In the genomic region with DNA sequence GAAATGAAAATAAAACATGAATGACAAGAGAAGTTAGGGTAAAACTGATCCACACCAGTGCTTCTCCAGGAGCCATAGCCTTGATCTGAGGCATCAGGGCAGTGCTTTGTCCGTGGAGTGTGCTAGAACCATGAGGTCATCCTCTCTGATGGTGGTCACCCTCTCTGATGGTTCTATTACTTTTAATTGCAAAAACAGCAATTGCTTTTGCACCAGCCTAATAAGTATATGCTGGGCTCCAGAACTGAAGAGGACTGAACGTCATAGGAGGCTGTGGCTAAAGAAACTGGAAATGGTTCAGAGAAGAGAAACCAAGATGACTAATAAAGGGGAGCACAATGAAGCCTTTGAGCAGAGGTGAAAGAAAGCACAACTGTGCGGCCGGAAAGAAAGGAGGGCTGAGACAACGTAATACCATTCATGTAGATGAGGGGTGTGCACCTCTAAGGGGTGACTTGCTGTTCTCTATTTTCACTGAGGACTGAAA, we compare ENCODE assay signal across 8 cellular contexts. TPM values are rescaled to one million over a fixed set of nuclear protein-coding genes. Genes with fewer than 3 reads are reported as not detected.
DNase-seq lines count a peak whose midpoint lies in the region; ATAC-seq, FAIRE-seq and TF ChIP-seq lines count a peak whose summit lies in the region.

No MANE protein-coding gene starts in this region.

- intact Hi-C loops in activated naive CD4-positive, alpha-beta T cell treated with anti-CD3 and anti-CD28 coated beads for 36 hours (cut with micrococcal nuclease) = no loop called here
- intact Hi-C loops in ascending aorta (cut with DNase I) = no loop called here

- peak; percentile 93 for FAIRE-seq in GM12891 (lab: Jason Lieb, UNC)

- H3K9me3 ChIP-seq in ascending aorta = no peaks in the 10 kb centered on the region

- H3K36me3 Mint-ChIP-seq in activated naive CD4-positive, alpha-beta T cell treated with anti-CD3 and anti-CD28 coated beads for 36 hours (ENCODE audit: low read depth) = no peaks in the 10 kb centered on the region
- no peaks in the 10 kb centered on the region for H3K36me3 Mint-ChIP-seq in naive B cell

- H3K9me3 Mint-ChIP-seq in activated naive CD4-positive, alpha-beta T cell treated with anti-CD3 and anti-CD28 coated beads for 36 hours = no peaks in the 10 kb centered on the region
- no peaks in the 10 kb centered on the region for H3K9me3 Mint-ChIP-seq in naive B cell

- CTCF ChIA-PET in activated naive CD4-positive, alpha-beta T cell treated with anti-CD3 and anti-CD28 coated beads for 36 hours (lab: Charles Lee) = no interaction called here

- no peaks in the 10 kb centered on the region for H3K27me3 ChIP-seq in ascending aorta

- H3K4me1 ChIP-seq in ascending aorta = no peaks in the 10 kb centered on the region

- H3K27ac Mint-ChIP-seq in activated naive CD4-positive, alpha-beta T cell treated with anti-CD3 and anti-CD28 coated beads for 36 hours = no peak overlapping the region
- H3K27ac Mint-ChIP-seq in naive B cell = peak overlapping the region in 5 of 6 donors; percentile 23 to 88 (median 67)

- no peak for TF ChIP-seq CTCF in ascending aorta (IDR thresholded peaks at IDR 0.05)

- no peak overlapping the region for H3K4me3 Mint-ChIP-seq in activated naive CD4-positive, alpha-beta T cell treated with anti-CD3 and anti-CD28 coated beads for 36 hours
- peak overlapping the region in 3 of 8 donors; percentile 14 to 52 (median 41) for H3K4me3 Mint-ChIP-seq in naive B cell

- ATAC-seq in GM21786 (IDR thresholded peaks at IDR 0.05; ENCODE audit: unreplicated experiment) (peak; percentile 98), naive B cell (ENCODE audit: low read depth in 2 of 2) (peak; percentile 97 to 99)

- peaks cover 8% of the 10 kb centered on the region for H3K4me1 Mint-ChIP-seq in activated naive CD4-positive, alpha-beta T cell treated with anti-CD3 and anti-CD28 coated beads for 36 hours (ENCODE audit: low read depth)
- H3K4me1 Mint-ChIP-seq in naive B cell = peaks cover 5 to 25% (median 5%) of the 10 kb centered on the region in 3 donors

- no peaks in the 10 kb centered on the region for H3K36me3 ChIP-seq in ascending aorta

- H3K27ac ChIP-seq in ascending aorta = no peak overlapping the region

- no peak for TF ChIP-seq POLR2A in GM12891 (IDR thresholded peaks at IDR 0.05; ENCODE audit: low read depth, low read length)

- DNase-seq in GM12891 (ENCODE audit: insufficient read length, low spot score) (peak; percentile 55), NCI-H460 (ENCODE audit: extremely low read depth, low read depth) (peak; percentile 49), naive B cell (peak; percentile 65), NCI-H2081 (lab: John Stamatoyannopoulos, UW) (no peak), ascending aorta (ENCODE audit: low spot score in 2 of 2) (no peak), 8988T (no peak)
- DNase-seq in activated naive CD4-positive, alpha-beta T cell treated with anti-CD3 and anti-CD28 coated beads for 36 hours = peak; percentile 60

- peaks cover 2% of the 10 kb centered on the region for H3K27me3 Mint-ChIP-seq in activated naive CD4-positive, alpha-beta T cell treated with anti-CD3 and anti-CD28 coated beads for 36 hours (ENCODE audit: low read depth)
- peaks cover 0 to 4% (median under 1%) of the 10 kb centered on the region in 3 donors for H3K27me3 Mint-ChIP-seq in naive B cell

- no peak overlapping the region for H3K4me3 ChIP-seq in ascending aorta

TF ChIP-seq in GM12891, 5 proteins besides CTCF, POLR2A, EP300 and RAD21:
- no peak for TF ChIP-seq PAX5 (IDR thresholded peaks at IDR 0.05; ENCODE audit: insufficient read depth, low read length, severe bottlenecking)
- TF ChIP-seq POU2F2 (IDR thresholded peaks at IDR 0.05; ENCODE audit: low read depth, low read length) = 0 out of 2 replicates have a peak, but pooled peaks have one; percentile 26
- 0 out of 2 replicates have a peak, but pooled peaks have one; percentile 25 for TF ChIP-seq TAF1 (IDR thresholded peaks at IDR 0.05; ENCODE audit: low read depth, low read length)
- TF ChIP-seq SPI1 (IDR thresholded peaks at IDR 0.05; ENCODE audit: low read depth, low read length) = peak; percentile 76
- no peak for TF ChIP-seq POLR2AphosphoS5 (IDR thresholded peaks at IDR 0.05; ENCODE audit: low read depth, low read length)

RNA-seq across cellular contexts. Expression of gene TMEM154, which starts 17.0 kb away (rescaled TPM):
- polyA plus RNA-seq in GM12891 (2012; ENCODE audit: low read depth, missing spikeins) = 9.3 TPM
- total RNA-seq in NCI-H460 (2014; rRNA removed; shearing (Covaris generic)) = 3.5 and 4.2 TPM in 2 replicates
- polyA plus RNA-seq in NCI-H460 (2014; cell fraction: nucleus; rRNA removed) = 0.69 and 0.81 TPM in 2 replicates
- 10 to 100 TPM; 17.3 to 20.4 TPM for total RNA-seq in activated naive CD4-positive, alpha-beta T cell treated with anti-CD3 and anti-CD28 coated beads for 36 hours
- 100 to 1,000 TPM; 125 to 213 (median 155) TPM for polyA plus RNA-seq in naive B cell (ENCODE audit: low read depth in 6 of 6)
- total RNA-seq in ascending aorta = 1.4 TPM

Comparison
In these comparisons a context has a peak if more than half of its experiments do, and no peak if none do; other contexts are left out.
1. DNase-seq: peak in GM12891 (single experiment), NCI-H460 (single experiment), activated naive CD4-positive, alpha-beta T cell treated with anti-CD3 and anti-CD28 coated beads for 36 hours (single experiment) and naive B cell (single experiment); none in NCI-H2081 (0 of 2), ascending aorta (0 of 2) and 8988T (single experiment).